In genomic region chr9:98215821-98216220, GRCh38 we compare ENCODE assay signal across 9 cellular contexts. TPM values are rescaled to one million over a fixed set of nuclear protein-coding genes. Genes with fewer than 3 reads are reported as not detected.
DNase-seq lines count a peak whose midpoint lies in the region; ATAC-seq, FAIRE-seq and TF ChIP-seq lines count a peak whose summit lies in the region.
"Had no signal": no experiment of that assay in that cellular context is flagged by ENCODE, and none has a peak within 500 bp of the region (broad histone marks: within the 10 kb centered on the region; RNA-seq: fewer than 3 reads in every experiment).

No MANE protein-coding gene starts in this region.

- H4K20me1 ChIP-seq in keratinocyte (ENCODE audit: control insufficient read depth, extremely low read depth, insufficient read depth, low read length): no peaks in the 10 kb centered on the region

- no peaks in the 10 kb centered on the region for H3K27me3 ChIP-seq in WERI-Rb-1 (ENCODE audit: insufficient read depth, low read depth, severe bottlenecking)
- no peaks in the 10 kb centered on the region for H3K27me3 ChIP-seq in keratinocyte (ENCODE audit: control insufficient read depth, extremely low read depth, insufficient read depth, low read length)

- H3K9ac ChIP-seq in keratinocyte (ENCODE audit: control insufficient read depth, extremely low read depth, insufficient read depth, low read length): peak overlapping the region; percentile 34

- H3K9me3 ChIP-seq in WERI-Rb-1 (ENCODE audit: severe bottlenecking) (no peaks in the 10 kb centered on the region), keratinocyte (ENCODE audit: control insufficient read depth, low read depth, low read length) (no peaks in the 10 kb centered on the region)

- peak; percentile 82 for TF ChIP-seq CTCF in WERI-Rb-1 (IDR thresholded peaks at IDR 0.05; ENCODE audit: low read depth, low read length)
- TF ChIP-seq CTCF in keratinocyte (optimal IDR thresholded peaks at IDR 0.05 in 1 of 3, IDR thresholded peaks at IDR 0.05 in 1 of 3, conservative IDR thresholded peaks at IDR 0.05 in 1 of 3; ENCODE audit: extremely low read depth in 1 of 3, insufficient read depth in 2 of 3, low read length in 3 of 3): peak in 2 of 3 experiments; percentile 37 to 59

- dilution Hi-C loops in keratinocyte (cut with MboI; ENCODE audit: extremely low pct_ligation_motif_present, low sequenced_read_pairs): no loop called here

- H3K4me3 ChIP-seq in WERI-Rb-1 (ENCODE audit: low read depth, low read length): no peak overlapping the region
- H3K4me3 ChIP-seq in keratinocyte (ENCODE audit: control insufficient read depth in 2 of 3, extremely low read depth in 1 of 3, insufficient read depth in 2 of 3, low read depth in 1 of 3, low read length in 3 of 3): no peak overlapping the region

- H3K4me2 ChIP-seq in keratinocyte (ENCODE audit: control insufficient read depth, extremely low read depth, insufficient read depth, low read depth, low read length): no peak overlapping the region

- TF ChIP-seq POLR2A in GM12891 (IDR thresholded peaks at IDR 0.05; ENCODE audit: low read depth, low read length): no peak

- peak; percentile 48 for DNase-seq in AG20443 (ENCODE audit: low spot score)
- DNase-seq in GM12891 (ENCODE audit: insufficient read length, low spot score): no peak
- peak; percentile 67 for DNase-seq in WERI-Rb-1
- DNase-seq in keratinocyte (ENCODE audit: low read depth, low spot score): no peak
- DNase-seq in stimulated activated CD4-positive, alpha-beta T cell treated with anti-CD3 and anti-CD28 coated beads, Interleukin-12 subunit alpha, Interleukin-12 subunit beta, amount 100 ng/mL, for 4 hours: no peak
- DNase-seq: head of caudate nucleus had no signal

- no peaks in the 10 kb centered on the region for H3K9me1 ChIP-seq in keratinocyte (ENCODE audit: control insufficient read depth, extremely low read depth, insufficient read depth, low read length)

- no peak for ATAC-seq in GM21515 (IDR thresholded peaks at IDR 0.05; ENCODE audit: unreplicated experiment)
- ATAC-seq in GM21381 (IDR thresholded peaks at IDR 0.05; ENCODE audit: unreplicated experiment): no peak
- no peak for ATAC-seq in GM21528 (IDR thresholded peaks at IDR 0.05; ENCODE audit: low FRiP score, unreplicated experiment)

- FAIRE-seq in GM12891 (lab: Jason Lieb, UNC) (peak; percentile 57), keratinocyte (lab: Jason Lieb, UNC) (peak; percentile 26)

- H3K36me3 ChIP-seq in WERI-Rb-1 (peaks cover 20% of the 10 kb centered on the region), keratinocyte (ENCODE audit: control insufficient read depth in 2 of 2, extremely low read depth in 1 of 2, insufficient read depth in 2 of 2, low read length in 2 of 2) (peaks cover 56 to 60% of the 10 kb centered on the region in 2 experiments)

- peaks cover 32% of the 10 kb centered on the region for H3K79me2 ChIP-seq in keratinocyte (ENCODE audit: control insufficient read depth, insufficient read depth, low read length)

- no peak overlapping the region for H2AFZ ChIP-seq in keratinocyte (ENCODE audit: control insufficient read depth, low read length)

- H3K4me1 ChIP-seq in keratinocyte (ENCODE audit: control insufficient read depth, extremely low read depth, insufficient read depth, low read length): peaks cover 17% of the 10 kb centered on the region

- H3K27ac ChIP-seq in WERI-Rb-1 (no peak overlapping the region), keratinocyte (ENCODE audit: control insufficient read depth, insufficient read depth, low read length) (peak overlapping the region; percentile 47)

TF ChIP-seq in GM12891, 5 proteins besides CTCF, POLR2A, EP300 and RAD21:
- TF ChIP-seq POU2F2 (IDR thresholded peaks at IDR 0.05; ENCODE audit: low read depth, low read length): no peak
- TF ChIP-seq POLR2AphosphoS5 (IDR thresholded peaks at IDR 0.05; ENCODE audit: low read depth, low read length): no peak
- no peak for TF ChIP-seq TAF1 (IDR thresholded peaks at IDR 0.05; ENCODE audit: low read depth, low read length)
- no peak for TF ChIP-seq PAX5 (IDR thresholded peaks at IDR 0.05; ENCODE audit: insufficient read depth, low read length, severe bottlenecking)
- TF ChIP-seq SPI1 (IDR thresholded peaks at IDR 0.05; ENCODE audit: low read depth, low read length): no peak

RNA-seq across cellular contexts. Expression of gene CORO2A, which starts 23.4 kb away (rescaled TPM):
- polyA plus RNA-seq in GM12891 (2012; ENCODE audit: low read depth, missing spikeins): 0.65 TPM
- 30.9 to 45.2 TPM (median 31.7 TPM) in 3 replicates for polyA plus RNA-seq in keratinocyte
- polyA plus RNA-seq in keratinocyte (2011; ENCODE audit: low read depth): 9.8 TPM
- polyA plus RNA-seq in keratinocyte (2011; cell fraction: cytosol; rRNA removed): 33.2 and 34.5 TPM in 2 replicates
- 35.1 and 38.7 TPM in 2 replicates for polyA plus RNA-seq in keratinocyte (2011; cell fraction: nucleus; rRNA removed)
- polyA plus RNA-seq in keratinocyte (2012; ENCODE audit: low replicate concordance): 17.9 and 33.7 TPM in 2 replicates
- polyA minus RNA-seq in keratinocyte: 49.6 to 65.0 TPM (median 51.0 TPM) in 3 replicates
- 38.0 TPM for polyA minus RNA-seq in keratinocyte (2011; cell fraction: cytosol; rRNA and poly(A)+ RNA removed)
- 23.0 and 30.8 TPM in 2 replicates for polyA minus RNA-seq in keratinocyte (2011; cell fraction: nucleus; rRNA and poly(A)+ RNA removed)

RNA-seq across cellular contexts. Expression of gene TBC1D2, which starts 39.6 kb away (rescaled TPM):
- 0.58 TPM for polyA plus RNA-seq in GM12891 (2012; ENCODE audit: low read depth, missing spikeins)
- polyA plus RNA-seq in keratinocyte: 59.2 to 110 TPM (median 73.2 TPM) in 3 replicates
- polyA plus RNA-seq in keratinocyte (2011; ENCODE audit: low read depth): 66.9 TPM
- polyA plus RNA-seq in keratinocyte (2011; cell fraction: cytosol; rRNA removed): 59.8 and 88.4 TPM in 2 replicates
- polyA plus RNA-seq in keratinocyte (2011; cell fraction: nucleus; rRNA removed): 113 and 139 TPM in 2 replicates
- polyA plus RNA-seq in keratinocyte (2012; ENCODE audit: low replicate concordance): 89.1 and 89.3 TPM in 2 replicates
- 88.4 to 139 TPM (median 131 TPM) in 3 replicates for polyA minus RNA-seq in keratinocyte
- polyA minus RNA-seq in keratinocyte (2011; cell fraction: cytosol; rRNA and poly(A)+ RNA removed): 166 TPM
- polyA minus RNA-seq in keratinocyte (2011; cell fraction: nucleus; rRNA and poly(A)+ RNA removed): 86.6 and 94.1 TPM in 2 replicates

Comparison
In these comparisons a context has a peak if more than half of its experiments do, and no peak if none do; other contexts are left out.
1. DNase-seq: peak in AG20443 (single experiment) and WERI-Rb-1 (single experiment); none in GM12891 (single experiment), keratinocyte (single experiment) and stimulated activated CD4-positive, alpha-beta T cell treated with anti-CD3 and anti-CD28 coated beads, Interleukin-12 subunit alpha, Interleukin-12 subunit beta, amount 100 ng/mL, for 4 hours (single experiment).